In genomic region chr19:55088543-55089265, GRCh38 we compare ENCODE assay signal across 8 cellular contexts. TPM values are rescaled to one million over a fixed set of nuclear protein-coding genes. Genes with fewer than 3 reads are reported as not detected.
DNase-seq lines count a peak whose midpoint lies in the region; ATAC-seq and TF ChIP-seq lines count a peak whose summit lies in the region.

No MANE protein-coding gene starts in this region.

- H3K4me2 ChIP-seq in trophoblast cell (ENCODE audit: low read length): no peak overlapping the region

- H3K79me1 ChIP-seq in trophoblast cell (ENCODE audit: low read length): no peaks in the 10 kb centered on the region

- no peak overlapping the region for H4K12ac ChIP-seq in trophoblast cell (ENCODE audit: low read depth, low read length)

- H3K4ac ChIP-seq in trophoblast cell (ENCODE audit: low read depth, low read length): no peak overlapping the region

- no peak overlapping the region for H3K27ac ChIP-seq in CD4-positive, alpha-beta memory T cell (ENCODE audit: low read depth, low read length)
- H3K27ac ChIP-seq in HL-60 (replicated peaks) (no peak overlapping the region), gastroesophageal sphincter (peak overlapping the region in 3 of 4 donors; percentile 51 to 65 (median 60)), trophoblast cell (ENCODE audit: low read depth, low read length) (no peak overlapping the region), transverse colon (no peak overlapping the region)

- ATAC-seq in gastroesophageal sphincter: no peak

- H3K36me3 Mint-ChIP-seq in CD4-positive, alpha-beta memory T cell: peaks cover 11% of the 10 kb centered on the region in 2 donors

- no peaks in the 10 kb centered on the region for H3K9me3 ChIP-seq in CD4-positive, alpha-beta memory T cell (ENCODE audit: control insufficient read depth in 1 of 2, low read length in 2 of 2)
- H3K9me3 ChIP-seq in gastroesophageal sphincter: no peaks in the 10 kb centered on the region
- no peaks in the 10 kb centered on the region for H3K9me3 ChIP-seq in trophoblast cell (ENCODE audit: insufficient read depth, low read depth, low read length)
- H3K9me3 ChIP-seq in transverse colon: no peaks in the 10 kb centered on the region

- no peak overlapping the region for H3K18ac ChIP-seq in trophoblast cell (ENCODE audit: low read length)

- no peak overlapping the region for H2BK12ac ChIP-seq in trophoblast cell (ENCODE audit: low read length)

- H3K27ac Mint-ChIP-seq in CD4-positive, alpha-beta memory T cell: peak overlapping the region in 2 of 7 donors; percentile 68 to 71

- intact Hi-C loops in CD4-positive, alpha-beta memory T cell (cut with micrococcal nuclease): loop anchor here (2.0 kb wide), 1 partner anchor 28 kb away; the partner anchor contains the start of gene PPP1R12C
- intact Hi-C loops in transverse colon (cut with DNase I; ENCODE audit: low total_unique reads): no loop called here

- CTCF ChIA-PET in CD4-positive, alpha-beta memory T cell (lab: Charles Lee; ENCODE audit: partially characterized antibody): interaction anchor here (0.6 to 2.6 kb wide), 21 partner anchors 8 to 544 kb away, joined by 3 to 11 read pairs (median 4); partner anchors contain the start of genes PPP1R12C and RDH13

- POLR2A ChIA-PET in CD4-positive, alpha-beta memory T cell (lab: Charles Lee; ENCODE audit: partially characterized antibody): interaction anchor here (0.9 to 2.9 kb wide), 5 partner anchors 8 to 583 kb away, joined by 3 to 12 read pairs (median 3); partner anchors contain the start of genes PPP1R12C and RDH13

- TF ChIP-seq POLR2A in gastroesophageal sphincter (IDR thresholded peaks at IDR 0.05): no peak
- TF ChIP-seq POLR2A in transverse colon (IDR thresholded peaks at IDR 0.05): no peak

- H2AK5ac ChIP-seq in trophoblast cell (ENCODE audit: low read length): no peak overlapping the region

- peaks cover 12% of the 10 kb centered on the region for H3K27me3 ChIP-seq in CD4-positive, alpha-beta memory T cell (ENCODE audit: insufficient read depth, low read length)
- H3K27me3 ChIP-seq in HL-60 (ENCODE audit: insufficient read depth, poor library complexity, severe bottlenecking): peaks cover 14% of the 10 kb centered on the region
- H3K27me3 ChIP-seq in gastroesophageal sphincter: peaks cover 31% of the 10 kb centered on the region
- no peaks in the 10 kb centered on the region for H3K27me3 ChIP-seq in trophoblast cell (ENCODE audit: insufficient read depth, low read length)
- H3K27me3 ChIP-seq in transverse colon: peaks cover 32% of the 10 kb centered on the region

- no peak overlapping the region for H2AFZ ChIP-seq in trophoblast cell (ENCODE audit: insufficient read depth, low read length, poor library complexity)

- peaks cover 22% of the 10 kb centered on the region for H3K4me1 ChIP-seq in CD4-positive, alpha-beta memory T cell (ENCODE audit: insufficient read depth, low read length)
- H3K4me1 ChIP-seq in gastroesophageal sphincter (peaks cover 0 to 39% (median 19%) of the 10 kb centered on the region in 3 donors), trophoblast cell (ENCODE audit: control insufficient read depth in 1 of 2, insufficient read depth in 2 of 2, low read length in 2 of 2) (peaks cover 8 to 10% of the 10 kb centered on the region in 2 experiments), transverse colon (peaks cover 10 to 28% (median 24%) of the 10 kb centered on the region in 4 donors)

- peak; percentile 56 to 71 (median 59) for DNase-seq in CD4-positive, alpha-beta memory T cell
- DNase-seq in HL-60 (ENCODE audit: low read depth in 1 of 2, low spot score in 1 of 2) (peak in 1 of 2 experiments; percentile 73), RPMI8226 (peak; percentile 80), trophoblast cell (peak; percentile 57 to 87), transverse colon (peak; percentile 82), SIG-M5 (lab: John Stamatoyannopoulos, UW) (no peak)
- DNase-seq in activated gamma-delta T cell treated with anti-CD3 and anti-CD28 coated beads, Interleukin-2, amount 50 U/mL, for 16 hours (ENCODE audit: low read depth): peak; percentile 77

- H3K4me3 Mint-ChIP-seq in CD4-positive, alpha-beta memory T cell: peak overlapping the region; percentile 18 to 89 (median 68)

- WGBS in gastroesophageal sphincter (ENCODE audit: low coverage in 1 of 2), 2 donors: 46 to 47% methylated on average over 4 to 7 of the region's 16 CpGs
- WGBS in trophoblast cell (ENCODE audit: extremely low coverage, insufficient coverage, insufficient read length): no CpG with 5 or more reads among the region's 16 CpGs
- WGBS in transverse colon (ENCODE audit: low coverage in 1 of 2), 2 donors: 13 to 35% methylated on average over 3 to 11 of the region's 16 CpGs

- H3K36me3 ChIP-seq in CD4-positive, alpha-beta memory T cell (ENCODE audit: insufficient read depth, low read length): no peaks in the 10 kb centered on the region
- peaks cover 0 to 39% of the 10 kb centered on the region in 2 donors for H3K36me3 ChIP-seq in gastroesophageal sphincter
- peaks cover 47 to 59% of the 10 kb centered on the region in 2 experiments for H3K36me3 ChIP-seq in trophoblast cell (ENCODE audit: control insufficient read depth in 1 of 2, insufficient read depth in 2 of 2, low read length in 2 of 2)
- H3K36me3 ChIP-seq in transverse colon: peaks cover 0 to 16% (median 7%) of the 10 kb centered on the region in 4 donors

- no peak for TF ChIP-seq EP300 in gastroesophageal sphincter (IDR thresholded peaks at IDR 0.05)
- no peak for TF ChIP-seq EP300 in transverse colon (IDR thresholded peaks at IDR 0.05; ENCODE audit: low read depth)

- TF ChIP-seq CTCF in HL-60 (IDR thresholded peaks at IDR 0.05; ENCODE audit: insufficient read depth, low read length) (peak; percentile 32), gastroesophageal sphincter (IDR thresholded peaks at IDR 0.05) (peak in 3 of 4 experiments; percentile 41 to 93 (median 52)), transverse colon (IDR thresholded peaks at IDR 0.05) (peak; percentile 37 to 92 (median 88))

- no peak overlapping the region for H3K9ac ChIP-seq in trophoblast cell (ENCODE audit: low read length)

- peaks cover 23 to 41% of the 10 kb centered on the region in 2 donors for H3K27me3 Mint-ChIP-seq in CD4-positive, alpha-beta memory T cell

- H3K4me3 ChIP-seq in CD4-positive, alpha-beta memory T cell (ENCODE audit: low read length in 2 of 2): no peak overlapping the region
- H3K4me3 ChIP-seq in HL-60 (replicated peaks; ENCODE audit: insufficient read depth, low read length): no peak overlapping the region
- no peak overlapping the region for H3K4me3 ChIP-seq in gastroesophageal sphincter
- no peak overlapping the region for H3K4me3 ChIP-seq in trophoblast cell (ENCODE audit: low read depth, low read length)
- no peak overlapping the region for H3K4me3 ChIP-seq in transverse colon

- no peaks in the 10 kb centered on the region for H3K79me2 ChIP-seq in trophoblast cell (ENCODE audit: control insufficient read depth, insufficient read depth, low read length, poor library complexity)

- H3K14ac ChIP-seq in trophoblast cell (ENCODE audit: low read length): no peak overlapping the region

- H2BK5ac ChIP-seq in trophoblast cell (ENCODE audit: low read depth, low read length, poor library complexity): no peak overlapping the region

- peaks cover 0 to 2% (median 0%) of the 10 kb centered on the region in 8 donors for H3K9me3 Mint-ChIP-seq in CD4-positive, alpha-beta memory T cell

- H4K91ac ChIP-seq in trophoblast cell (ENCODE audit: low read depth, low read length): no peak overlapping the region

- peaks cover 12 to 35% (median 18%) of the 10 kb centered on the region in 4 donors for H3K4me1 Mint-ChIP-seq in CD4-positive, alpha-beta memory T cell

- H4K8ac ChIP-seq in trophoblast cell (ENCODE audit: low read depth, low read length): no peak overlapping the region

- in situ Hi-C loops in transverse colon (cut with MboI; ENCODE audit: low pct_ligation_motif_present in 1 of 4, low pct_unique_long_range_greater_than_20kb in 1 of 4, low sequenced_read_pairs in 3 of 4): no loop called here

- no peak overlapping the region for H3K23ac ChIP-seq in trophoblast cell (ENCODE audit: low read length)

- no peak overlapping the region for H2BK120ac ChIP-seq in trophoblast cell (ENCODE audit: insufficient read depth, low read length, poor library complexity)

RNA-seq across cellular contexts. Expression of gene EPS8L1, which starts 13.0 kb away (rescaled TPM):
- 1 to 10 TPM; 1.6 to 2.2 TPM for total RNA-seq in CD4-positive, alpha-beta memory T cell
- under 1 TPM; 0.45 to 0.49 TPM for polyA plus RNA-seq in CD4-positive, alpha-beta memory T cell
- 10 to 100 TPM in 1 of 4 donors, 1 to 10 TPM in 3; 2.2 to 10.5 (median 2.5) TPM for total RNA-seq in gastroesophageal sphincter
- polyA plus RNA-seq in trophoblast cell (2013): 188 and 197 TPM in 2 replicates
- 100 to 1,000 TPM in 1 of 4 donors, 10 to 100 TPM in 3; 28.7 to 115 (median 49.1) TPM for total RNA-seq in transverse colon

RNA-seq across cellular contexts. Expression of gene RDH13, which starts 25.8 kb away (rescaled TPM):
- total RNA-seq in CD4-positive, alpha-beta memory T cell: 10 to 100 TPM; 23.9 to 27.4 TPM
- 10 to 100 TPM in 1 of 2 donors, 1 to 10 TPM in 1; 3.3 to 15.6 TPM for polyA plus RNA-seq in CD4-positive, alpha-beta memory T cell
- total RNA-seq in gastroesophageal sphincter: 10 to 100 TPM in 3 of 4 donors, 1 to 10 TPM in 1; 10.0 to 15.6 (median 13.9) TPM
- polyA plus RNA-seq in trophoblast cell (2013): 64.1 and 68.9 TPM in 2 replicates
- 100 to 1,000 TPM in 1 of 4 donors, 10 to 100 TPM in 3; 28.4 to 125 (median 61.7) TPM for total RNA-seq in transverse colon

RNA-seq across cellular contexts. Expression of gene PPP1R12C, which starts 28.7 kb away (rescaled TPM):
- 100 to 1,000 TPM; 165 TPM for total RNA-seq in CD4-positive, alpha-beta memory T cell
- 1 to 10 TPM; 1.4 to 9.5 TPM for polyA plus RNA-seq in CD4-positive, alpha-beta memory T cell
- 100 to 1,000 TPM; 268 to 479 (median 276) TPM for total RNA-seq in gastroesophageal sphincter
- 65.1 and 65.9 TPM in 2 replicates for polyA plus RNA-seq in trophoblast cell (2013)
- total RNA-seq in transverse colon: 100 to 1,000 TPM; 101 to 350 (median 154) TPM

RNA-seq across cellular contexts. Expression of gene GP6, which starts 50.6 kb away (rescaled TPM):
- under 1 TPM; 0.33 to 0.52 TPM for total RNA-seq in CD4-positive, alpha-beta memory T cell
- polyA plus RNA-seq in CD4-positive, alpha-beta memory T cell: not detected
- total RNA-seq in gastroesophageal sphincter (not detected), transverse colon (under 1 TPM in 2 of 4 donors, not detected in 2; 0.68 to 1.00 TPM)
- polyA plus RNA-seq in trophoblast cell (2013): 1.3 and 1.4 TPM in 2 replicates

Comparison
In these comparisons a context has a peak if more than half of its experiments do, and no peak if none do; other contexts are left out.
1. H3K27ac ChIP-seq: peak in gastroesophageal sphincter (3 of 4); none in CD4-positive, alpha-beta memory T cell (single experiment), HL-60 (single experiment), trophoblast cell (single experiment) and transverse colon (0 of 4).
2. CTCF ChIP-seq: peak in every context shown above with its lines; median percentile 88 in transverse colon; 52 in gastroesophageal sphincter; 32 in HL-60.